In the genomic region with DNA sequence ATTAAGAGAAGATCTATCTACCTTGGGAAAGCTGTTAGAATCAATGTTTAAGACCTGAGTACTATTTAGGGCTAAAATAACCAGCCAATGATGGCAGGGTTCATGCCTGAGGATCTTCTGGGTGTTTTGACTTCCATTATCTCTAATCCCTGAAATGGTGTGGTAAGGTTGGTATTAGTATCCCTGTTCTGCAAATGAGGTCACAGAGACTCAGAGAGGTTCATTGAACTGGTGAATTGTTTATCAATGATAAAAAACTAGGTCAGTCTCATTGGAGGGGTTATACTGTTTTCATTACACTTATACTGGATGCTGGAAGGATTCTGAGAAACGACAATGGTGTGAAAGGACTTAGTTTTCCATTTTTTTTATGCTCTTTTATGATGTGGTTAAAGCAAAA, we compare ENCODE assay signal across 30 cellular contexts.
"Had no signal": no experiment of that assay in that cellular context is flagged by ENCODE, and none has a peak within 500 bp of the region (broad histone marks: within the 10 kb centered on the region; RNA-seq: fewer than 3 reads in every experiment).

No MANE protein-coding gene starts in this region.

- H3K4me3 ChIP-seq: ascending aorta, cardiac muscle cell had no signal

- ATAC-seq: activated CD8-positive, alpha-beta memory T cell treated with anti-CD3 and anti-CD28 coated beads, Interleukin-2, amount 10 ng/mL, durations not matched to agents 7 days and 5 days; activated CD8-positive, alpha-beta T cell treated with anti-CD3 and anti-CD28 coated beads, Interleukin-2, amount 10 ng/mL, durations not matched to agents 7 days and 5 days; activated naive CD8-positive, alpha-beta T cell treated with anti-CD3 and anti-CD28 coated beads, Interleukin-2, amount 50 U/mL, for 24 hours had no signal

- DNase-seq: activated B cell treated with CpG ODN at 0.5 μM for 24 hours; activated CD4-positive, alpha-beta memory T cell treated with anti-CD3 and anti-CD28 coated beads, Interleukin-2, amount 10 ng/mL, durations not matched to agents 7 days and 5 days; activated CD4-positive, alpha-beta T cell treated with anti-CD3 and anti-CD28 coated beads for 4 hours; activated CD4-positive, alpha-beta T cell treated with anti-CD3 and anti-CD28 coated beads, Interleukin-2, amount 10 ng/mL, durations not matched to agents 24 days and 14 days; activated CD4-positive, alpha-beta T cell treated with anti-CD3 and anti-CD28 coated beads, Interleukin-2, amount 50 U/mL, for 1 hour; activated CD4-positive, alpha-beta T cell treated with anti-CD3 and anti-CD28 coated beads, Interleukin-2, amount 50 U/mL, for 4 hours; activated CD4-positive, CD25-positive, alpha-beta regulatory T cell treated with anti-CD3 and anti-CD28 coated beads, Interleukin-2, amount 50 U/mL, for 72 hours; activated CD8-positive, alpha-beta memory T cell treated with anti-CD3 and anti-CD28 coated beads for 24 hours; activated CD8-positive, alpha-beta memory T cell treated with anti-CD3 and anti-CD28 coated beads, Interleukin-2, amount 10 ng/mL, durations not matched to agents 7 days and 5 days; activated CD8-positive, alpha-beta memory T cell treated with anti-CD3 and anti-CD28 coated beads, Interleukin-2, amount 50 U/mL, for 48 hours; activated CD8-positive, alpha-beta T cell treated with anti-CD3 and anti-CD28 coated beads, Interleukin-2, amount 10 ng/mL, durations not matched to agents 7 days and 5 days; activated effector memory CD4-positive, alpha-beta T cell treated with Interleukin-2 at 50 U/mL for 16 hours; activated gamma-delta T cell; activated naive CD4-positive, alpha-beta T cell treated with anti-CD3 and anti-CD28 coated beads, Interleukin-2, amount 10 ng/mL, durations not matched to agents 7 days and 5 days; activated naive CD4-positive, alpha-beta T cell treated with Interleukin-2 at 50 U/mL for 16 hours; activated naive CD8-positive, alpha-beta T cell treated with anti-CD3 and anti-CD28 coated beads, Interleukin-2, amount 10 ng/mL, durations not matched to agents 7 days and 5 days; activated naive CD8-positive, alpha-beta T cell treated with anti-CD3 and anti-CD28 coated beads, Interleukin-2, amount 50 U/mL, for 24 hours; activated T-cell treated with anti-CD3 and anti-CD28 coated beads, Interleukin-2, amount 50 U/mL, for 24 hours; activated T-cell treated with anti-CD3 and anti-CD28 coated beads, Interleukin-2, amount 50 U/mL, for 48 hours; amygdala; anterior cingulate cortex; caudate nucleus; cerebellar nuclear complex; T-helper 1 cell; T-helper 2 cell; T-helper 9 cell had no signal

- H3K9me3 ChIP-seq: ascending aorta had no signal

- FAIRE-seq: TTC549 had no signal

- H3K27ac ChIP-seq: ascending aorta, cardiac muscle cell, VCaP had no signal

- H3K27me3 ChIP-seq: ascending aorta, cardiac muscle cell had no signal

- H3K36me3 ChIP-seq: ascending aorta, cardiac muscle cell had no signal

- H3K4me1 ChIP-seq: ascending aorta had no signal
